8 cellular contexts compared by ENCODE assay signal in the genomic region with DNA sequence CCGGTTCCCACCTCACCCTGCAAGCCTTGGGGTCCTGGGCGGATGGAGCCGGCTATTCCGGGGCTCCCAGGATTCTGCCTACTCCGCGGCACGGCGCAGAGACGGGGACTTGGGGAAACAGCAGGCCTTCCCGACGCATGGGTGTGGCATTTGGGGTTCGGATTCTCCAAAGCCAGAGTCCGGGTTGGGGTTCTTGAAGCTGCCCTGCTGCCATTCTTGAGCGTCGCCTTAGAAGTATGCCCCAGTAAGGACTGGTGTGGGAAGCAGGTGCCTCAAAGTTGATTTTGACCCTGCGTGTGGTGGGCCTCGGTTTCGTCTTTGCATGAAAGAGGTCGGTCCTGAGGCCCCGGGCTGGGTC. TPM values are rescaled to one million over a fixed set of nuclear protein-coding genes. Genes with fewer than 3 reads are reported as not detected.
DNase-seq lines count a peak whose midpoint lies in the region; ATAC-seq and TF ChIP-seq lines count a peak whose summit lies in the region.

No MANE protein-coding gene starts in this region.

- H3F3A ChIP-seq in smooth muscle cell (ENCODE audit: low read depth) = no peaks in the 10 kb centered on the region

- POLR2A ChIA-PET in HCT116 (lab: Charles Lee) = interaction anchor here (0.8 kb wide), 2 partner anchors 13 to 25 kb away, joined by 3 to 5 read pairs; a partner anchor contains a TSS
- POLR2A ChIA-PET in activated CD4-positive, alpha-beta memory T cell treated with anti-CD3 and anti-CD28 coated beads for 36 hours (lab: Charles Lee) = interaction anchor here (1.0 to 3.7 kb wide), 6 partner anchors 25 to 59 kb away, joined by 3 to 33 read pairs (median 4); a partner anchor contains a TSS

- H3K9me3 Mint-ChIP-seq in activated CD4-positive, alpha-beta memory T cell treated with anti-CD3 and anti-CD28 coated beads for 36 hours = no peaks in the 10 kb centered on the region

- BruUV-seq in HCT116 (replicated peaks; lab: Mats Ljungman, UMichigan) = no TSS peak

- H3K36me3 ChIP-seq in HCT116 (ENCODE audit: control insufficient read depth in 1 of 2, insufficient read depth in 2 of 2, low read length in 2 of 2) (no peaks in the 10 kb centered on the region), left ventricle myocardium inferior (peaks cover 6% of the 10 kb centered on the region), smooth muscle cell (ENCODE audit: low read depth) (no peaks in the 10 kb centered on the region)

- intact Hi-C loops in HCT116 (cut with micrococcal nuclease) = loop anchor here (1.0 to 2.0 kb wide), 2 partner anchors 25 to 32 kb away; a partner anchor contains a TSS
- intact Hi-C loops in activated CD4-positive, alpha-beta memory T cell treated with anti-CD3 and anti-CD28 coated beads for 36 hours (cut with micrococcal nuclease) = loop anchor here (1.0 to 2.0 kb wide), 7 partner anchors 26 to 352 kb away; a partner anchor contains a TSS
- intact Hi-C loops in left ventricle myocardium inferior (cut with micrococcal nuclease) = no loop called here

- 8% methylated on average over 20 of the region's 20 CpGs for WGBS in smooth muscle cell (ENCODE audit: low lambda C conversion rate)

- no peak for DNase-seq in HCT116 (ENCODE audit: low read depth, low spot score)
- peak; percentile 32 for DNase-seq in activated CD4-positive, alpha-beta memory T cell treated with anti-CD3 and anti-CD28 coated beads for 36 hours
- no peak for DNase-seq in left ventricle myocardium inferior
- no peak for DNase-seq in smooth muscle cell (lab: John Stamatoyannopoulos, UW; ENCODE audit: unreplicated experiment)
- no peak for DNase-seq in SW480 (ENCODE audit: low spot score)
- no peak for DNase-seq in NCI-H1436 treated with DMSO at 0.1 percent for 48 hours (lab: John Stamatoyannopoulos, UW)

- no peaks in the 10 kb centered on the region for H3K9me2 ChIP-seq in HCT116 (ENCODE audit: insufficient read depth)

- H3K27ac Mint-ChIP-seq in activated CD4-positive, alpha-beta memory T cell treated with anti-CD3 and anti-CD28 coated beads for 36 hours = peak overlapping the region; percentile 96

- peaks cover 0 to 17% of the 10 kb centered on the region in 2 experiments; a peak in 3 of 4 replicates for H3K4me1 ChIP-seq in HCT116 (ENCODE audit: control insufficient read depth in 1 of 2, insufficient read depth in 2 of 2, low read length in 2 of 2)
- peaks cover 62% of the 10 kb centered on the region for H3K4me1 ChIP-seq in left ventricle myocardium inferior
- H3K4me1 ChIP-seq in smooth muscle cell (ENCODE audit: low read depth) = peaks cover 11% of the 10 kb centered on the region

- CTCF ChIA-PET in HCT116 (lab: Charles Lee) = interaction anchor here (0.9 kb wide), 1 partner anchor 25 kb away, joined by 3 read pairs; a partner anchor contains a TSS
- CTCF ChIA-PET in activated CD4-positive, alpha-beta memory T cell treated with anti-CD3 and anti-CD28 coated beads for 36 hours (lab: Charles Lee) = interaction anchor here (1.1 to 2.2 kb wide), 4 partner anchors 10 to 361 kb away, joined by 3 to 13 read pairs (median 8); a partner anchor contains a TSS

- peaks cover 27% of the 10 kb centered on the region for H3K4me1 Mint-ChIP-seq in activated CD4-positive, alpha-beta memory T cell treated with anti-CD3 and anti-CD28 coated beads for 36 hours (ENCODE audit: low read depth)

- TF ChIP-seq RAD21 in HCT116 (IDR thresholded peaks at IDR 0.05; ENCODE audit: low read depth) = no peak

- ATAC-seq in HCT116 (no peak), GM21786 (IDR thresholded peaks at IDR 0.05; ENCODE audit: unreplicated experiment) (no peak), HG03097 (IDR thresholded peaks at IDR 0.05; ENCODE audit: low FRiP score, unreplicated experiment) (no peak)

- H3K36me3 Mint-ChIP-seq in activated CD4-positive, alpha-beta memory T cell treated with anti-CD3 and anti-CD28 coated beads for 36 hours = peaks cover 11% of the 10 kb centered on the region

- peak overlapping the region; percentile 99 for H3K4me2 ChIP-seq in HCT116 (ENCODE audit: low read length)
- peak overlapping the region; percentile 98 for H3K4me2 ChIP-seq in smooth muscle cell

- H3K27ac ChIP-seq in HCT116 (ENCODE audit: low read depth, low read length) (peak overlapping the region; percentile 79), left ventricle myocardium inferior (replicated peaks) (peak overlapping the region; percentile 97), smooth muscle cell (ENCODE audit: low read depth) (peak overlapping the region; percentile 91)

- peaks cover 3% of the 10 kb centered on the region; the same call in 1 of the 2 replicates for H3K27me3 ChIP-seq in HCT116 (ENCODE audit: insufficient read depth, low read length)
- no peaks in the 10 kb centered on the region for H3K27me3 ChIP-seq in left ventricle myocardium inferior (ENCODE audit: low read depth)
- H3K27me3 ChIP-seq in smooth muscle cell (ENCODE audit: low read depth) = peaks cover 13% of the 10 kb centered on the region

- no peak overlapping the region for H2AFZ ChIP-seq in HCT116 (ENCODE audit: low read depth, low read length, poor library complexity, severe bottlenecking)
- H2AFZ ChIP-seq in smooth muscle cell (ENCODE audit: low read depth) = no peak overlapping the region

- H3K9ac ChIP-seq in HCT116 (ENCODE audit: low read length) (peak overlapping the region; percentile 93), smooth muscle cell (ENCODE audit: low read depth) (peak overlapping the region; percentile 97)

- no peaks in the 10 kb centered on the region for H3K9me3 ChIP-seq in HCT116 (ENCODE audit: control insufficient read depth in 1 of 2, insufficient read depth in 1 of 2, low read depth in 1 of 2, low read length in 2 of 2)
- no peaks in the 10 kb centered on the region for H3K9me3 ChIP-seq in left ventricle myocardium inferior (replicated peaks)
- H3K9me3 ChIP-seq in smooth muscle cell (replicated peaks; ENCODE audit: low read depth) = no peaks in the 10 kb centered on the region

- H3K27me3 Mint-ChIP-seq in activated CD4-positive, alpha-beta memory T cell treated with anti-CD3 and anti-CD28 coated beads for 36 hours = no peaks in the 10 kb centered on the region

- RAD21 ChIA-PET in HCT116 (lab: Charles Lee; ENCODE audit: low non-redundant PET in 1 of 2, low total read pairs in 2 of 2, uncharacterized antibody in 2 of 2, unreplicated experiment in 2 of 2) = no interaction called here

- H3K79me2 ChIP-seq in HCT116 (ENCODE audit: insufficient read depth, low read length) (peaks cover 55% of the 10 kb centered on the region), smooth muscle cell (ENCODE audit: low read depth) (peaks cover 54% of the 10 kb centered on the region)

- no peak for TF ChIP-seq POLR2A in HCT116 (IDR thresholded peaks at IDR 0.05; ENCODE audit: borderline replicate concordance, extremely low read depth, insufficient read depth, insufficient read length)

- H3K4me3 Mint-ChIP-seq in activated CD4-positive, alpha-beta memory T cell treated with anti-CD3 and anti-CD28 coated beads for 36 hours = peak overlapping the region; percentile 99

- H3K4me3 ChIP-seq in HCT116 (replicated peaks in 1 of 2; ENCODE audit: low read depth in 1 of 2, low read length in 2 of 2) (peak overlapping the region; percentile 98), left ventricle myocardium inferior (peak overlapping the region; percentile 90), smooth muscle cell (peak overlapping the region; percentile 89)

- TF ChIP-seq CTCF in HCT116 (IDR thresholded peaks at IDR 0.05 in 2 of 3, conservative IDR thresholded peaks at IDR 0.05 in 1 of 3; ENCODE audit: borderline replicate concordance in 1 of 3, insufficient read depth in 1 of 3, low read depth in 2 of 3, low read length in 2 of 3) = no peak
- no peak for TF ChIP-seq CTCF in left ventricle myocardium inferior (IDR thresholded peaks at IDR 0.05; ENCODE audit: borderline replicate concordance)
- no peak for TF ChIP-seq CTCF in smooth muscle cell (IDR thresholded peaks at IDR 0.05; ENCODE audit: borderline replicate concordance, insufficient read depth, poor library complexity, severe bottlenecking)

- H4K20me1 ChIP-seq in HCT116 (ENCODE audit: insufficient read depth) (no peaks in the 10 kb centered on the region), smooth muscle cell (ENCODE audit: low read depth) (peaks cover 52% of the 10 kb centered on the region)

TF ChIP-seq in HCT116, 20 proteins besides CTCF, POLR2A, EP300 and RAD21 (continues in another document):
- no peak for TF ChIP-seq TCF7L2 (IDR thresholded peaks at IDR 0.05; ENCODE audit: borderline replicate concordance, extremely low read depth, insufficient read depth, insufficient read length)
- no peak for TF ChIP-seq SP1 (IDR thresholded peaks at IDR 0.05; ENCODE audit: low read depth)

RNA-seq across cellular contexts. Expression of a gene that starts 0.6 kb away (rescaled TPM):
- 145 TPM for total RNA-seq in HCT116 (2021; ENCODE audit: unreplicated experiment)
- polyA plus RNA-seq in HCT116 (2012) = 238 and 297 TPM in 2 replicates
- 100 to 1,000 TPM; 229 to 239 TPM for total RNA-seq in activated CD4-positive, alpha-beta memory T cell treated with anti-CD3 and anti-CD28 coated beads for 36 hours
- 150 TPM for total RNA-seq in left ventricle myocardium inferior
- total RNA-seq in smooth muscle cell = 165 and 205 TPM in 2 replicates
- 460 and 465 TPM in 2 replicates for polyA plus RNA-seq in smooth muscle cell

RNA-seq across cellular contexts. Expression of a gene that starts 9.0 kb away (rescaled TPM):
- total RNA-seq in HCT116 (2021; ENCODE audit: unreplicated experiment) (0.76 TPM), left ventricle myocardium inferior (1.0 TPM), smooth muscle cell (0.13 TPM in 1 of 2 replicates, not detected in the other)
- polyA plus RNA-seq in HCT116 (2012) = 0.23 and 0.46 TPM in 2 replicates
- total RNA-seq in activated CD4-positive, alpha-beta memory T cell treated with anti-CD3 and anti-CD28 coated beads for 36 hours = under 1 TPM; 0.41 to 0.57 TPM
- polyA plus RNA-seq in smooth muscle cell = 0.29 and 0.63 TPM in 2 replicates

RNA-seq across cellular contexts. Expression of a gene that starts 24.9 kb away (rescaled TPM):
- total RNA-seq in HCT116 (2021; ENCODE audit: unreplicated experiment) (11.6 TPM), left ventricle myocardium inferior (15.0 TPM), smooth muscle cell (1.8 and 1.9 TPM in 2 replicates)
- 6.6 and 8.7 TPM in 2 replicates for polyA plus RNA-seq in HCT116 (2012)
- 1 to 10 TPM; 3.8 to 4.8 TPM for total RNA-seq in activated CD4-positive, alpha-beta memory T cell treated with anti-CD3 and anti-CD28 coated beads for 36 hours
- 1.6 and 3.9 TPM in 2 replicates for polyA plus RNA-seq in smooth muscle cell

RNA-seq across cellular contexts. Expression of a gene that starts 31.6 kb away (rescaled TPM):
- total RNA-seq in HCT116 (2021; ENCODE audit: unreplicated experiment) = 57.1 TPM
- polyA plus RNA-seq in HCT116 (2012) = 91.7 and 124 TPM in 2 replicates
- 10 to 100 TPM; 51.1 to 52.7 TPM for total RNA-seq in activated CD4-positive, alpha-beta memory T cell treated with anti-CD3 and anti-CD28 coated beads for 36 hours
- 51.0 TPM for total RNA-seq in left ventricle myocardium inferior
- 72.8 and 83.4 TPM in 2 replicates for total RNA-seq in smooth muscle cell
- 169 and 178 TPM in 2 replicates for polyA plus RNA-seq in smooth muscle cell

RNA-seq across cellular contexts. Expression of a gene that starts 37.6 kb away (rescaled TPM):
- total RNA-seq in HCT116 (2021; ENCODE audit: unreplicated experiment) (26.1 TPM), left ventricle myocardium inferior (7.1 TPM), smooth muscle cell (5.2 and 7.6 TPM in 2 replicates)
- polyA plus RNA-seq in HCT116 (2012) = 19.2 and 19.3 TPM in 2 replicates
- total RNA-seq in activated CD4-positive, alpha-beta memory T cell treated with anti-CD3 and anti-CD28 coated beads for 36 hours = 10 to 100 TPM; 21.9 to 22.1 TPM
- 18.7 and 31.1 TPM in 2 replicates for polyA plus RNA-seq in smooth muscle cell
